Comparison of ENCODE assay signal across 10 cellular contexts in genomic region chr12:76765598-76765997, GRCh38. TPM values are rescaled to one million over a fixed set of nuclear protein-coding genes. Genes with fewer than 3 reads are reported as not detected.
DNase-seq lines count a peak whose midpoint lies in the region; ATAC-seq, FAIRE-seq and TF ChIP-seq lines count a peak whose summit lies in the region.
"Had no signal": no experiment of that assay in that cellular context is flagged by ENCODE, and none has a peak within 500 bp of the region (broad histone marks: within the 10 kb centered on the region; RNA-seq: fewer than 3 reads in every experiment).

No MANE protein-coding gene starts in this region.

- BruUV-seq in PC-9 (replicated peaks; lab: Mats Ljungman, UMichigan), result no TSS peak
- no TSS peak for BruUV-seq in endothelial cell of umbilical vein (replicated peaks; lab: Mats Ljungman, UMichigan)

- no peak for DNase-seq in GM23248
- no peak for DNase-seq in PC-9
- DNase-seq in endothelial cell of umbilical vein (ENCODE audit: low read depth, low spot score), result no peak
- no peak for DNase-seq in psoas muscle
- DNase-seq in NCI-H128 (lab: John Stamatoyannopoulos, UW; ENCODE audit: unreplicated experiment), result no peak
- DNase-seq in upper lobe of left lung, result no peak
- DNase-seq: NCI-H1417 treated with DMSO at 0.1 percent for 48 hours, stomach had no signal

- H3F3A ChIP-seq in GM23248 (ENCODE audit: insufficient read depth), result peaks cover 12% of the 10 kb centered on the region
- 0 out of 2 replicates have a peak, but pooled peaks cover 5% of the 10 kb centered on the region for H3F3A ChIP-seq in PC-9 (ENCODE audit: insufficient read depth, low read depth)

- H3K4me3 ChIP-seq in GM23248, result peak overlapping the region; percentile 90
- H3K4me3 ChIP-seq in PC-9, result peak overlapping the region; percentile 99
- no peak overlapping the region for H3K4me3 ChIP-seq in endothelial cell of umbilical vein (replicated peaks in 1 of 3; ENCODE audit: insufficient read depth in 1 of 3, low read depth in 1 of 3, low read length in 3 of 3)
- peak overlapping the region; percentile 83 for H3K4me3 ChIP-seq in psoas muscle
- H3K4me3 ChIP-seq in upper lobe of left lung, result peak overlapping the region in 1 of 4 donors; percentile 76

- TF ChIP-seq POLR2A in endothelial cell of umbilical vein (IDR thresholded peaks at IDR 0.05; ENCODE audit: low read depth, low read length) (no peak), upper lobe of left lung (IDR thresholded peaks at IDR 0.05) (no peak)

- 0 out of 2 replicates have a peak, but pooled peaks cover 7% of the 10 kb centered on the region for H3K4me1 ChIP-seq in GM23248 (ENCODE audit: insufficient read depth)
- peaks cover 12% of the 10 kb centered on the region for H3K4me1 ChIP-seq in PC-9 (replicated peaks; ENCODE audit: insufficient read depth)
- H3K4me1 ChIP-seq in endothelial cell of umbilical vein (ENCODE audit: control insufficient read depth, extremely low read depth, insufficient read depth, low read length), result peaks cover 17% of the 10 kb centered on the region
- peaks cover 50% of the 10 kb centered on the region for H3K4me1 ChIP-seq in psoas muscle
- H3K4me1 ChIP-seq in upper lobe of left lung, result peaks cover 7 to 29% (median 22%) of the 10 kb centered on the region in 4 donors

- 72 to 75% methylated on average over 6 of the region's 6 CpGs for WGBS in GM23248 (ENCODE audit: low coverage in 1 of 2, low lambda C conversion rate in 2 of 2, missing lambda C conversion rate in 2 of 2), 2 experiments
- WGBS in psoas muscle, 3 donors, result 74 to 80% (median 78%) methylated on average over 6 of the region's 6 CpGs
- 69 to 72% methylated on average over 6 of the region's 6 CpGs for WGBS in upper lobe of left lung, 2 donors

- no peak for TF ChIP-seq EP300 in upper lobe of left lung (IDR thresholded peaks at IDR 0.05)

- H3K9ac ChIP-seq in GM23248 (peak overlapping the region; percentile 95; the same call in 1 of the 2 replicates), endothelial cell of umbilical vein (replicated peaks; ENCODE audit: extremely low read depth, insufficient read depth, low read length) (no peak overlapping the region)

- dilution Hi-C loops in endothelial cell of umbilical vein (cut with MboI; ENCODE audit: extremely low pct_ligation_motif_present, low sequenced_read_pairs), result no loop called here

- no peak for FAIRE-seq in endothelial cell of umbilical vein (lab: Jason Lieb, UNC)

- no peaks in the 10 kb centered on the region for H3K9me2 ChIP-seq in GM23248 (ENCODE audit: insufficient read depth)
- H3K9me2 ChIP-seq in PC-9 (ENCODE audit: insufficient read depth), result no peaks in the 10 kb centered on the region

- H3K79me2 ChIP-seq in GM23248 (ENCODE audit: insufficient read depth), result peaks cover 63% of the 10 kb centered on the region
- H3K79me2 ChIP-seq in PC-9 (ENCODE audit: low read depth), result peaks cover 57% of the 10 kb centered on the region
- peaks cover 55% of the 10 kb centered on the region for H3K79me2 ChIP-seq in endothelial cell of umbilical vein (ENCODE audit: control insufficient read depth, insufficient read depth, low read length)

- ATAC-seq in psoas muscle (no peak), HG03521 (IDR thresholded peaks at IDR 0.05; ENCODE audit: unreplicated experiment) (no peak), HG03378 (IDR thresholded peaks at IDR 0.05; ENCODE audit: unreplicated experiment) (no peak), upper lobe of left lung (ENCODE audit: low FRiP score in 2 of 2) (no peak)

- H3K9me3 ChIP-seq in GM23248 (ENCODE audit: low read depth) (no peaks in the 10 kb centered on the region), PC-9 (ENCODE audit: insufficient read depth, low read depth) (no peaks in the 10 kb centered on the region), endothelial cell of umbilical vein (replicated peaks; ENCODE audit: control insufficient read depth, insufficient read depth, low read length) (no peaks in the 10 kb centered on the region), psoas muscle (no peaks in the 10 kb centered on the region), upper lobe of left lung (no peaks in the 10 kb centered on the region)
- H3K9me3 ChIP-seq: stomach had no signal

- TF ChIP-seq CTCF in PC-9 (conservative IDR thresholded peaks at IDR 0.05) (no peak), endothelial cell of umbilical vein (IDR thresholded peaks at IDR 0.05; ENCODE audit: extremely low read depth in 1 of 2, insufficient read depth in 1 of 2, low read depth in 1 of 2, low read length in 2 of 2) (no peak), psoas muscle (IDR thresholded peaks at IDR 0.05) (no peak), upper lobe of left lung (IDR thresholded peaks at IDR 0.05) (no peak)

- H3K27me3 ChIP-seq in GM23248 (replicated peaks; ENCODE audit: insufficient read depth) (no peaks in the 10 kb centered on the region), PC-9 (ENCODE audit: insufficient read depth, low read depth) (no peaks in the 10 kb centered on the region), endothelial cell of umbilical vein (ENCODE audit: control insufficient read depth in 2 of 2, insufficient read depth in 2 of 2, low read length in 2 of 2) (no peaks in the 10 kb centered on the region), psoas muscle (ENCODE audit: insufficient read depth in 3 of 3, low read length in 2 of 3) (no peaks in the 10 kb centered on the region), upper lobe of left lung (no peaks in the 10 kb centered on the region)
- H3K27me3 ChIP-seq: stomach had no signal

- H3K36me3 ChIP-seq in GM23248 (ENCODE audit: low read depth) (no peaks in the 10 kb centered on the region), PC-9 (ENCODE audit: low read depth) (no peaks in the 10 kb centered on the region), endothelial cell of umbilical vein (ENCODE audit: control insufficient read depth in 2 of 2, extremely low read depth in 1 of 2, insufficient read depth in 2 of 2, low read length in 2 of 2) (no peaks in the 10 kb centered on the region), psoas muscle (ENCODE audit: insufficient read depth in 1 of 2, low read depth in 1 of 2) (no peaks in the 10 kb centered on the region), upper lobe of left lung (no peaks in the 10 kb centered on the region)
- H3K36me3 ChIP-seq: stomach had no signal

- H3K4me2 ChIP-seq in GM23248 (ENCODE audit: unreplicated experiment) (peak overlapping the region; percentile 88), PC-9 (peak overlapping the region; percentile 97), endothelial cell of umbilical vein (ENCODE audit: insufficient read depth, low read length) (peak overlapping the region; percentile 85)

- POLR2A ChIA-PET in PC-9 (lab: Charles Lee; ENCODE audit: unreplicated experiment) (no interaction called here), endothelial cell of umbilical vein (lab: Charles Lee) (interaction anchor here (0.6 kb wide), 1 partner anchor 1286 kb away, joined by 3 read pairs; no protein-coding TSS in a partner anchor)

- H3K27ac ChIP-seq in GM23248 (peak overlapping the region; percentile 96), PC-9 (no peak overlapping the region), endothelial cell of umbilical vein (ENCODE audit: insufficient read depth, low read depth, low read length) (no peak overlapping the region), psoas muscle (peak overlapping the region; percentile 97), upper lobe of left lung (peak overlapping the region in 1 of 4 donors; percentile 99)

- CTCF ChIA-PET in PC-9 (lab: Charles Lee) (no interaction called here), endothelial cell of umbilical vein (lab: Charles Lee) (interaction anchor here (1.2 to 1.9 kb wide), 2 partner anchors 10 to 25 kb away, joined by 3 to 5 read pairs; no protein-coding TSS in a partner anchor)

- in situ Hi-C loops in GM23248 (cut with MboI), result no loop called here

- H3K9me1 ChIP-seq in endothelial cell of umbilical vein (replicated peaks; ENCODE audit: control insufficient read depth, extremely low read depth, insufficient read depth, low read length), result no peaks in the 10 kb centered on the region

- H4K20me1 ChIP-seq in GM23248 (ENCODE audit: insufficient read depth), result no peaks in the 10 kb centered on the region
- 0 out of 2 replicates have a peak, but pooled peaks cover 3% of the 10 kb centered on the region for H4K20me1 ChIP-seq in PC-9 (ENCODE audit: insufficient read depth)
- no peaks in the 10 kb centered on the region for H4K20me1 ChIP-seq in endothelial cell of umbilical vein (replicated peaks; ENCODE audit: control insufficient read depth, extremely low read depth, insufficient read depth, low read length)

- H2AFZ ChIP-seq in GM23248 (no peak overlapping the region), PC-9 (no peak overlapping the region), endothelial cell of umbilical vein (ENCODE audit: low read depth, low read length) (no peak overlapping the region)

- intact Hi-C loops in PC-9 (cut with micrococcal nuclease; ENCODE audit: unreplicated experiment) (no loop called here), endothelial cell of umbilical vein (cut with micrococcal nuclease) (no loop called here), psoas muscle (cut with DNase I) (no loop called here)

TF ChIP-seq in endothelial cell of umbilical vein, 7 proteins besides CTCF, POLR2A, EP300 and RAD21 (continues in another document):
- no peak for TF ChIP-seq JUN (IDR thresholded peaks at IDR 0.05; ENCODE audit: borderline replicate concordance, insufficient read depth, insufficient read length, low read depth)
- TF ChIP-seq MYC (IDR thresholded peaks at IDR 0.05; ENCODE audit: low read depth, low read length), result no peak
- no peak for TF ChIP-seq FOS (IDR thresholded peaks at IDR 0.05; ENCODE audit: borderline replicate concordance, insufficient read depth, low read length)
- TF ChIP-seq POLR2AphosphoS5 (IDR thresholded peaks at IDR 0.05; ENCODE audit: insufficient read depth, low read depth, low read length), result no peak
- TF ChIP-seq GATA2 (IDR thresholded peaks at IDR 0.05; ENCODE audit: insufficient read depth, insufficient read length, low read depth, low read length), result no peak
- no peak for TF ChIP-seq EZH2 (IDR thresholded peaks at IDR 0.05; ENCODE audit: borderline replicate concordance, low read depth, low read length, severe bottlenecking)

RNA-seq across cellular contexts. Expression of gene ZDHHC17, which starts 1.7 kb away (rescaled TPM):
- 30.4 and 50.5 TPM in 2 replicates for total RNA-seq in GM23248 (2014; rRNA removed; shearing (Covaris generic))
- 14.0 and 14.6 TPM in 2 replicates for polyA plus RNA-seq in GM23248 (2016; fragmentation: Nextera tagmentation; extraction: Ambion mirVana)
- 24.7 and 25.5 TPM in 2 replicates for total RNA-seq in PC-9 (2021)
- total RNA-seq in endothelial cell of umbilical vein, result 23.6 and 26.9 TPM in 2 replicates
- polyA plus RNA-seq in endothelial cell of umbilical vein, result 14.9 and 21.2 TPM in 2 replicates
- polyA plus RNA-seq in endothelial cell of umbilical vein (2011; cell fraction: cytosol; rRNA removed), result 6.6 and 10.1 TPM in 2 replicates
- polyA plus RNA-seq in endothelial cell of umbilical vein (2011; cell fraction: nucleus; rRNA removed), result 103 and 106 TPM in 2 replicates
- polyA plus RNA-seq in endothelial cell of umbilical vein (2012), result 16.6 and 23.0 TPM in 2 replicates
- polyA minus RNA-seq in endothelial cell of umbilical vein, result 97.9 and 99.6 TPM in 2 replicates
- 18.2 TPM for polyA minus RNA-seq in endothelial cell of umbilical vein (2011; cell fraction: cytosol; rRNA and poly(A)+ RNA removed)
- polyA minus RNA-seq in endothelial cell of umbilical vein (2011; cell fraction: nucleus; rRNA and poly(A)+ RNA removed), result 115 and 158 TPM in 2 replicates
- 10 to 100 TPM; 20.2 to 22.7 (median 21.1) TPM for total RNA-seq in psoas muscle
- 10 to 100 TPM in 1 of 3 donors, 1 to 10 TPM in 2; 7.8 to 10.9 (median 8.4) TPM for polyA plus RNA-seq in psoas muscle
- total RNA-seq in upper lobe of left lung, result 100 to 1,000 TPM in 1 of 6 donors, 10 to 100 TPM in 5; 13.0 to 107 (median 30.0) TPM

Comparison
In these comparisons a context has a peak if more than half of its experiments do, and no peak if none do; other contexts are left out.
1. H3K27ac ChIP-seq: peak in GM23248 (single experiment) and psoas muscle (single experiment); none in PC-9 (single experiment) and endothelial cell of umbilical vein (single experiment).
2. H3K4me3 ChIP-seq: peak in GM23248 (single experiment), PC-9 (single experiment) and psoas muscle (single experiment); none in endothelial cell of umbilical vein (0 of 3).
3. Peak in every context shown above with its lines, with median percentiles within 50 percentile points of each other: H3K4me2 ChIP-seq.